In the genomic region with DNA sequence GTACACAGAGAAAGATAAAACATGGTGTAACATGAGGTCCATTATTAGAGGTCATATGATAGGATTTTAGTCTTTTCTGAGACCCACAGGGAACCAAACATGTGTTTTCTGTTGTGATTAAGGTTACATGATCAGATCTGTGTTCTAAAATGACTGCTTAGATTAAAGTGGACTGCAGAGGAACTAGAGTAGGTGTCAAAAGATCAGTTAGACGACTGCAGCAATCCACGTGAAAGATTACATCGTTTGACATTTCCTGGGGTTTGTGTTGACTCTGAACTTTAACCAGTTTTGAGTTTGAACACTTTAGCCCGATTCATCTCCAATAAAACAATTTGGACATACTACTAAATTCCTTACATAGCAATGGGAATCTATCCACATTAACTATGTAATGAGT, we compare ENCODE assay signal across 20 cellular contexts. TPM values are rescaled to one million over a fixed set of nuclear protein-coding genes. Genes with fewer than 3 reads are reported as not detected.
DNase-seq lines count a peak whose midpoint lies in the region; ATAC-seq and TF ChIP-seq lines count a peak whose summit lies in the region.
"Had no signal": no experiment of that assay in that cellular context is flagged by ENCODE, and none has a peak within 500 bp of the region (broad histone marks: within the 10 kb centered on the region; RNA-seq: fewer than 3 reads in every experiment).

No MANE protein-coding gene starts in this region.

- no peak for DNase-seq in activated CD4-positive, alpha-beta T cell treated with anti-CD3 and anti-CD28 coated beads, Interleukin-2, amount 10 ng/mL, durations not matched to agents 24 days and 14 days
- DNase-seq in activated CD4-positive, alpha-beta T cell treated with anti-CD3 and anti-CD28 coated beads for 48 hours: no peak
- no peak for DNase-seq in stimulated activated naive CD8-positive, alpha-beta T cell treated with anti-CD3 and anti-CD28 coated beads, Interleukin-15, Interleukin-2, amounts not matched to agents 100 U/mL and 50 U/mL, for 24 hours
- no peak for DNase-seq in activated naive CD8-positive, alpha-beta T cell treated with anti-CD3 and anti-CD28 coated beads, Interleukin-2, amount 50 U/mL, for 24 hours
- DNase-seq in NCI-H2171 (lab: John Stamatoyannopoulos, UW) (no peak), upper lobe of left lung (no peak)
- DNase-seq: 8988T; BE2C; CD4-positive, alpha-beta T cell; DMS79; GM23248; KBM-7; NCI-H1048; NCI-H146; NCI-H2081 treated with DMSO at 0.1 percent for 48 hours; NCI-H524 had no signal

- no peaks in the 10 kb centered on the region for H3K27me3 ChIP-seq in upper lobe of left lung
- H3K27me3 ChIP-seq: BE2C had no signal

- no peaks in the 10 kb centered on the region for H3K27me3 Mint-ChIP-seq in activated CD4-positive, alpha-beta T cell treated with anti-CD3 and anti-CD28 coated beads, Interleukin-2, amount 10 ng/mL, durations not matched to agents 24 days and 14 days
- no peaks in the 10 kb centered on the region for H3K27me3 Mint-ChIP-seq in stimulated activated naive CD8-positive, alpha-beta T cell treated with anti-CD3 and anti-CD28 coated beads, Interleukin-15, Interleukin-2, amounts not matched to agents 100 ng/mL and 50 ng/mL, for 24 hours
- H3K27me3 Mint-ChIP-seq in activated naive CD8-positive, alpha-beta T cell treated with anti-CD3 and anti-CD28 coated beads, Interleukin-2, amount 50 U/mL, for 24 hours: no peaks in the 10 kb centered on the region
- H3K27me3 Mint-ChIP-seq: CD4-positive, alpha-beta T cell had no signal

- H3K4me3 Mint-ChIP-seq in activated CD4-positive, alpha-beta T cell treated with anti-CD3 and anti-CD28 coated beads, Interleukin-2, amount 10 ng/mL, durations not matched to agents 24 days and 14 days: no peak overlapping the region
- peak overlapping the region; percentile 1 for H3K4me3 Mint-ChIP-seq in stimulated activated naive CD8-positive, alpha-beta T cell treated with anti-CD3 and anti-CD28 coated beads, Interleukin-15, Interleukin-2, amounts not matched to agents 100 ng/mL and 50 ng/mL, for 24 hours
- H3K4me3 Mint-ChIP-seq in activated naive CD8-positive, alpha-beta T cell treated with anti-CD3 and anti-CD28 coated beads, Interleukin-2, amount 50 U/mL, for 24 hours: peak overlapping the region; percentile 7
- H3K4me3 Mint-ChIP-seq: CD4-positive, alpha-beta T cell had no signal

- intact Hi-C loops in activated CD4-positive, alpha-beta T cell treated with anti-CD3 and anti-CD28 coated beads, Interleukin-2, amount 10 ng/mL, durations not matched to agents 24 days and 14 days (cut with micrococcal nuclease): no loop called here

- H3K4me3 ChIP-seq in upper lobe of left lung: no peak overlapping the region
- H3K4me3 ChIP-seq: GM23248 had no signal

- H3K9me3 Mint-ChIP-seq in activated CD4-positive, alpha-beta T cell treated with anti-CD3 and anti-CD28 coated beads, Interleukin-2, amount 10 ng/mL, durations not matched to agents 24 days and 14 days: peaks cover 4% of the 10 kb centered on the region
- H3K9me3 Mint-ChIP-seq in stimulated activated naive CD8-positive, alpha-beta T cell treated with anti-CD3 and anti-CD28 coated beads, Interleukin-15, Interleukin-2, amounts not matched to agents 100 ng/mL and 50 ng/mL, for 24 hours: no peaks in the 10 kb centered on the region
- peaks cover 3% of the 10 kb centered on the region for H3K9me3 Mint-ChIP-seq in activated naive CD8-positive, alpha-beta T cell treated with anti-CD3 and anti-CD28 coated beads, Interleukin-2, amount 50 U/mL, for 24 hours
- H3K9me3 Mint-ChIP-seq: CD4-positive, alpha-beta T cell had no signal

- no peak for TF ChIP-seq CTCF in upper lobe of left lung (IDR thresholded peaks at IDR 0.05)

- H3K4me1 Mint-ChIP-seq in activated CD4-positive, alpha-beta T cell treated with anti-CD3 and anti-CD28 coated beads, Interleukin-2, amount 10 ng/mL, durations not matched to agents 24 days and 14 days: peaks cover 41% of the 10 kb centered on the region
- H3K4me1 Mint-ChIP-seq in stimulated activated naive CD8-positive, alpha-beta T cell treated with anti-CD3 and anti-CD28 coated beads, Interleukin-15, Interleukin-2, amounts not matched to agents 100 ng/mL and 50 ng/mL, for 24 hours (ENCODE audit: low read depth): peaks cover 51% of the 10 kb centered on the region
- H3K4me1 Mint-ChIP-seq in activated naive CD8-positive, alpha-beta T cell treated with anti-CD3 and anti-CD28 coated beads, Interleukin-2, amount 50 U/mL, for 24 hours: peaks cover 49% of the 10 kb centered on the region

- 57 to 68% methylated on average over 4 of the region's 4 CpGs for WGBS in upper lobe of left lung, 2 donors

- H3K36me3 Mint-ChIP-seq in activated CD4-positive, alpha-beta T cell treated with anti-CD3 and anti-CD28 coated beads, Interleukin-2, amount 10 ng/mL, durations not matched to agents 24 days and 14 days (ENCODE audit: low read depth): peaks cover 42% of the 10 kb centered on the region
- H3K36me3 Mint-ChIP-seq in stimulated activated naive CD8-positive, alpha-beta T cell treated with anti-CD3 and anti-CD28 coated beads, Interleukin-15, Interleukin-2, amounts not matched to agents 100 ng/mL and 50 ng/mL, for 24 hours (ENCODE audit: low read depth): peaks cover 61% of the 10 kb centered on the region
- peaks cover 42% of the 10 kb centered on the region for H3K36me3 Mint-ChIP-seq in activated naive CD8-positive, alpha-beta T cell treated with anti-CD3 and anti-CD28 coated beads, Interleukin-2, amount 50 U/mL, for 24 hours (ENCODE audit: low read depth)

- H3K27ac Mint-ChIP-seq in activated CD4-positive, alpha-beta T cell treated with anti-CD3 and anti-CD28 coated beads, Interleukin-2, amount 10 ng/mL, durations not matched to agents 24 days and 14 days: peak overlapping the region; percentile 9
- H3K27ac Mint-ChIP-seq in stimulated activated naive CD8-positive, alpha-beta T cell treated with anti-CD3 and anti-CD28 coated beads, Interleukin-15, Interleukin-2, amounts not matched to agents 100 ng/mL and 50 ng/mL, for 24 hours: peak overlapping the region; percentile 37
- H3K27ac Mint-ChIP-seq in activated naive CD8-positive, alpha-beta T cell treated with anti-CD3 and anti-CD28 coated beads, Interleukin-2, amount 50 U/mL, for 24 hours: peak overlapping the region; percentile 58
- H3K27ac Mint-ChIP-seq: CD4-positive, alpha-beta T cell had no signal

- ATAC-seq in stimulated activated naive CD8-positive, alpha-beta T cell treated with anti-CD3 and anti-CD28 coated beads, Interleukin-15, Interleukin-2, amounts not matched to agents 100 U/mL and 50 U/mL, for 24 hours: no peak
- no peak for ATAC-seq in activated naive CD8-positive, alpha-beta T cell treated with anti-CD3 and anti-CD28 coated beads, Interleukin-2, amount 50 U/mL, for 24 hours
- ATAC-seq in upper lobe of left lung (ENCODE audit: low FRiP score in 2 of 2): no peak
- no peak for ATAC-seq in GM18505 (IDR thresholded peaks at IDR 0.05; ENCODE audit: unreplicated experiment)
- ATAC-seq: HCT116, Panc1 had no signal

- TF ChIP-seq POLR2A in upper lobe of left lung (IDR thresholded peaks at IDR 0.05) (no peak), GM18505 (IDR thresholded peaks at IDR 0.05; ENCODE audit: borderline replicate concordance, extremely low read depth, insufficient read depth, insufficient read length) (no peak)

- no peak for TF ChIP-seq EP300 in upper lobe of left lung (IDR thresholded peaks at IDR 0.05)

- H3K9me3 ChIP-seq in upper lobe of left lung: no peaks in the 10 kb centered on the region
- H3K9me3 ChIP-seq: BE2C had no signal

- peaks cover 7 to 11% (median 8%) of the 10 kb centered on the region in 4 donors for H3K4me1 ChIP-seq in upper lobe of left lung
- H3K4me1 ChIP-seq: BE2C had no signal

- peaks cover 0 to 4% (median 0%) of the 10 kb centered on the region in 4 donors for H3K36me3 ChIP-seq in upper lobe of left lung

- no peak overlapping the region for H3K27ac ChIP-seq in upper lobe of left lung
- H3K27ac ChIP-seq: GM23248 had no signal

RNA-seq across cellular contexts. Expression of a gene that starts 5.1 kb away (rescaled TPM):
- total RNA-seq in activated CD4-positive, alpha-beta T cell treated with anti-CD3 and anti-CD28 coated beads, Interleukin-2, amount 10 ng/mL, durations not matched to agents 24 days and 14 days: 119 and 126 TPM in 2 replicates
- 10 to 100 TPM; 15.5 to 24.7 (median 18.2) TPM for total RNA-seq in upper lobe of left lung

RNA-seq across cellular contexts. Expression of a gene that starts 6.0 kb away (rescaled TPM):
- total RNA-seq in activated CD4-positive, alpha-beta T cell treated with anti-CD3 and anti-CD28 coated beads, Interleukin-2, amount 10 ng/mL, durations not matched to agents 24 days and 14 days: 77.8 and 84.9 TPM in 2 replicates
- total RNA-seq in upper lobe of left lung: 10 to 100 TPM in 5 of 6 donors, 1 to 10 TPM in 1; 4.2 to 29.0 (median 16.0) TPM

RNA-seq across cellular contexts. Expression of a gene that starts 37.9 kb away (rescaled TPM):
- 4.8 and 4.9 TPM in 2 replicates for total RNA-seq in activated CD4-positive, alpha-beta T cell treated with anti-CD3 and anti-CD28 coated beads, Interleukin-2, amount 10 ng/mL, durations not matched to agents 24 days and 14 days
- total RNA-seq in upper lobe of left lung: 1 to 10 TPM; 2.0 to 8.4 (median 5.4) TPM

RNA-seq across cellular contexts. Expression of a gene that starts 52.9 kb away (rescaled TPM):
- total RNA-seq in activated CD4-positive, alpha-beta T cell treated with anti-CD3 and anti-CD28 coated beads, Interleukin-2, amount 10 ng/mL, durations not matched to agents 24 days and 14 days: not detected in 2 replicates
- 10 to 100 TPM in 5 of 6 donors, 1 to 10 TPM in 1; 6.0 to 40.5 (median 16.4) TPM for total RNA-seq in upper lobe of left lung
